In genomic region chr3:121956363-121956762, GRCh38 we compare ENCODE assay signal across 23 cellular contexts.
"Had no signal": no experiment of that assay in that cellular context is flagged by ENCODE, and none has a peak within 500 bp of the region (broad histone marks: within the 10 kb centered on the region; RNA-seq: fewer than 3 reads in every experiment).

No MANE protein-coding gene starts in this region.

- DNase-seq: caudate nucleus; colonic mucosa; effector memory CD4-positive, alpha-beta T cell; esophagus squamous epithelium; foreskin fibroblast; islet precursor cell; left ventricle myocardium inferior; lower lobe of right lung; naive B cell; retina; spleen; stimulated activated CD4-positive, alpha-beta T cell treated with anti-CD3 and anti-CD28 coated beads, Interleukin-15, amount 100 ng/mL, for 24 hours; stimulated activated CD4-positive, alpha-beta T cell treated with anti-CD3 and anti-CD28 coated beads, Interleukin-1b, Interleukin-23, amount 100 ng/mL, for 48 hours; stimulated activated CD4-positive, alpha-beta T cell treated with anti-CD3 and anti-CD28 coated beads, Interleukin-4, amount 100 ng/mL, for 24 hours had no signal

- H3K4me1 ChIP-seq: colonic mucosa, esophagus squamous epithelium, gastroesophageal sphincter, lower lobe of right lung, parathyroid adenoma, prostate gland had no signal

- H3K4me3 ChIP-seq: colonic mucosa, esophagus squamous epithelium, gastroesophageal sphincter, left ventricle myocardium inferior, lower lobe of right lung, prostate gland, spleen had no signal

- H3K27ac Mint-ChIP-seq: memory B cell; stimulated activated memory B cell treated with anti-CD40 and anti-IgM and Interleukin-4, amounts not matched to agents 10 μg/mL and 1 μg/mL and 100 μg/mL, for 72 hours; type B pancreatic cell had no signal

- H3K4me1 Mint-ChIP-seq: nephron had no signal

- FAIRE-seq: urothelium cell line had no signal

- H2AFZ ChIP-seq: parathyroid adenoma had no signal

- H3K79me2 ChIP-seq: parathyroid adenoma had no signal

- H3K27me3 ChIP-seq: colonic mucosa, esophagus squamous epithelium, gastroesophageal sphincter, spleen had no signal

- H3K9ac ChIP-seq: parathyroid adenoma had no signal

- H3K4me3 Mint-ChIP-seq: memory B cell; nephron; stimulated activated memory B cell treated with anti-CD40 and anti-IgM and Interleukin-4, amounts not matched to agents 10 μg/mL and 1 μg/mL and 100 μg/mL, for 72 hours; type B pancreatic cell had no signal

- H3K36me3 ChIP-seq: colonic mucosa, esophagus squamous epithelium, gastroesophageal sphincter, left ventricle myocardium inferior, lower lobe of right lung, prostate gland had no signal

- H3K27me3 Mint-ChIP-seq: memory B cell; naive B cell; stimulated activated memory B cell treated with anti-CD40 and anti-IgM and Interleukin-4, amounts not matched to agents 10 μg/mL and 1 μg/mL and 100 μg/mL, for 72 hours; type B pancreatic cell had no signal

- H3K27ac ChIP-seq: colonic mucosa, esophagus squamous epithelium, gastroesophageal sphincter, left ventricle myocardium inferior, lower lobe of right lung, parathyroid adenoma, prostate gland had no signal

- ATAC-seq: gastroesophageal sphincter; lower lobe of right lung; sciatic nerve; stimulated activated memory B cell treated with anti-CD40 and anti-IgM and Interleukin-4, amounts not matched to agents 10 μg/mL and 1 μg/mL and 100 μg/mL, for 72 hours had no signal

- H3K9me3 ChIP-seq: colonic mucosa, esophagus squamous epithelium, prostate gland had no signal

- H3K36me3 Mint-ChIP-seq: type B pancreatic cell had no signal
